In the genomic region with DNA sequence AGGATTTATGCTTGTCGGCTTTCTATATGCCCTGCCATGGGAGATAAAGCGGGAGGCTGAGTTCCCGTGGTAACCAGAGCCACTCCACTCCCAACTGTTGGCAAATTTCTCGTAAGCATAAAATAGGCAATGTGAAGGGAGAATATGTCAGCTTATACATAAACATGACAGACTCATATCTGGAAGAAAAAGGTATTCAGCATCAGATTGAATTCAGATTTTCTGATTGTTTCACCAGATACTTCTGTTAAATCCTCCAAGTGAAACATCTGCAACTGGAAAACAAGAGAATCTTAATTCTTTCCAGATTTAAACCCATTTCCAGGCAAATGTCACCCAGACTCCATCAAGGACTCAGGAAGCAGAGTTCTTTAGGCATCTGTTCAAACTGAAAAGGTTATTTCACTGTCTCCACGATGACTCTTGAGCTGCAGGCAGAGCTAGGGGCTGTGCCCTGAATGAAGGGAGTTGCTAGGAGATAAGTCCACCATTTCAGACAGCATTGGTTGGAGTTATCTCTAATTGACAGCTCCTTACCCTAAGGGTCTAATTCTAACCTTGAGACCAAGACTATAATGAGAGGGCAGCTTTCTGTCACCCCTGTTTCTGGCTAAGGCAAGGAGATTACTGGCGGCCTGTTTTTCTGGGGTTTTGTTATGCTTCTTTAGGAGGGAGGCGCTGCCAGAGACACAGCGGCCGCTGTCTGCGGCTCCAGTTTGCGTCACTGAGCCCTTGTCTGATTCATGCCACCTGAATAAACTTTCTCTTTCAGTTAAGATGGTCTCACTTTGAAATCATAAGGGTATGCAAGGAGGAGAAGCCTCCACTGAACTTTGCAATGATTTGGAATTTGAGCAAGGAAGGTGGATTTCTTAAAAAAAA, we compare ENCODE assay signal across 12 cellular contexts.
DNase-seq lines count a peak whose midpoint lies in the region; ATAC-seq, FAIRE-seq and TF ChIP-seq lines count a peak whose summit lies in the region.
"Had no signal": no experiment of that assay in that cellular context is flagged by ENCODE, and none has a peak within 500 bp of the region (broad histone marks: within the 10 kb centered on the region; RNA-seq: fewer than 3 reads in every experiment).

No MANE protein-coding gene starts in this region.

- no peak overlapping the region for H2BK12ac ChIP-seq in H1 (ENCODE audit: low read depth, low read length)

- 47% methylated on average over 11 of the region's 11 CpGs; no CpG with 5 or more reads in 1 of the 2 experiments for WGBS in H1 (ENCODE audit: extremely low coverage in 1 of 2, insufficient coverage in 1 of 2, insufficient read length in 1 of 2, insufficient replicate concordance in 2 of 2, low coverage in 1 of 2, low lambda C conversion rate in 2 of 2, missing lambda C conversion rate in 1 of 2), 2 experiments

- no peaks in the 10 kb centered on the region for H3K27me3 ChIP-seq in H1 (replicated peaks in 1 of 4; ENCODE audit: control insufficient read depth in 3 of 4, extremely low read depth in 1 of 4, insufficient read depth in 3 of 4, low read length in 3 of 4)
- H3K27me3 ChIP-seq: neutrophil had no signal

- no peak overlapping the region for H2BK20ac ChIP-seq in H1 (ENCODE audit: low read length)

- H3K4me2 ChIP-seq in H1 (ENCODE audit: insufficient read depth in 1 of 2, low read depth in 2 of 2, low read length in 2 of 2): peak overlapping the region; percentile 37 to 50; a peak in 3 of 4 replicates

- H4K5ac ChIP-seq in H1 (ENCODE audit: insufficient read length, low read depth, low read length): no peak overlapping the region

- no TSS peak for BruUV-seq in Calu3 (replicated peaks; lab: Mats Ljungman, UMichigan)

- H3K27ac ChIP-seq in H1 (ENCODE audit: low read depth, low read length): no peak overlapping the region
- H3K27ac ChIP-seq: neutrophil had no signal

- no peak overlapping the region for H2AK5ac ChIP-seq in H1 (ENCODE audit: low read depth, low read length)

- H3K23ac ChIP-seq in H1 (ENCODE audit: insufficient read length): no peak overlapping the region

- H3K23me2 ChIP-seq in H1 (ENCODE audit: low read depth, low read length): no peaks in the 10 kb centered on the region

- no peaks in the 10 kb centered on the region for H4K20me1 ChIP-seq in H1 (replicated peaks in 1 of 2; ENCODE audit: control insufficient read depth in 1 of 2, insufficient read depth in 2 of 2, low read length in 2 of 2)

- peaks cover 18 to 30% (median 26%) of the 10 kb centered on the region in 4 experiments for H3K4me1 ChIP-seq in H1 (replicated peaks in 1 of 4; ENCODE audit: control insufficient read depth in 3 of 4, insufficient read depth in 4 of 4, low read length in 3 of 4)

- no peaks in the 10 kb centered on the region for H3K9me3 ChIP-seq in H1 (ENCODE audit: insufficient read depth in 2 of 2, low read depth in 1 of 2, low read length in 1 of 2)
- H3K9me3 ChIP-seq: neutrophil had no signal

- TF ChIP-seq CTCF in H1 (IDR thresholded peaks at IDR 0.05; ENCODE audit: control extremely low read depth in 1 of 3, insufficient read depth in 1 of 3, low read depth in 1 of 3, low read length in 3 of 3): no peak
- TF ChIP-seq CTCF in Calu3 (IDR thresholded peaks at IDR 0.05; ENCODE audit: unreplicated experiment): no peak

- CTCF ChIA-PET in H1 (lab: Charles Lee; ENCODE audit: partially characterized antibody) (interaction anchor here (1.2 to 1.6 kb wide), 3 partner anchors 19 to 94 kb away, joined by 3 to 4 read pairs (median 3); no protein-coding TSS in a partner anchor), Calu3 (lab: Charles Lee) (no interaction called here)

- TF ChIP-seq POLR2A in H1 (IDR thresholded peaks at IDR 0.05; ENCODE audit: control extremely low read depth in 1 of 2, low read depth in 2 of 2, low read length in 2 of 2): no peak

- no peaks in the 10 kb centered on the region for H3K79me2 ChIP-seq in H1 (ENCODE audit: control insufficient read depth in 1 of 2, insufficient read depth in 2 of 2, low read length in 2 of 2)

- no peaks in the 10 kb centered on the region for H3K36me3 ChIP-seq in H1 (ENCODE audit: control insufficient read depth in 2 of 4, insufficient read depth in 4 of 4, low read length in 3 of 4)
- H3K36me3 ChIP-seq: neutrophil had no signal

- no peaks in the 10 kb centered on the region for H3K27me3 Mint-ChIP-seq in Calu3 (ENCODE audit: unreplicated experiment)
- no peaks in the 10 kb centered on the region for H3K27me3 Mint-ChIP-seq in stimulated activated memory B cell treated with anti-CD40 and anti-IgM and Interleukin-4, amounts not matched to agents 10 μg/mL and 1 μg/mL and 100 μg/mL, for 72 hours

- H3K18ac ChIP-seq in H1 (ENCODE audit: extremely low read depth, low read length): peak overlapping the region; percentile 40; the same call in 1 of the 2 replicates

- H2AFZ ChIP-seq in H1 (ENCODE audit: low read length): peak overlapping the region; percentile 89; the same call in 1 of the 2 replicates

- no peak overlapping the region for H3K9ac ChIP-seq in H1 (replicated peaks in 1 of 4; ENCODE audit: extremely low read depth in 1 of 4, low read depth in 3 of 4, low read length in 3 of 4)

- no peak; a peak in 1 of 4 replicates for TF ChIP-seq RAD21 in H1 (IDR thresholded peaks at IDR 0.05 in 1 of 2, conservative IDR thresholded peaks at IDR 0.05 in 1 of 2; ENCODE audit: low read depth in 2 of 2, low read length in 2 of 2)

- no peaks in the 10 kb centered on the region for H3K36me3 Mint-ChIP-seq in Calu3 (ENCODE audit: insufficient read depth, unreplicated experiment)
- H3K36me3 Mint-ChIP-seq in stimulated activated memory B cell treated with anti-CD40 and anti-IgM and Interleukin-4, amounts not matched to agents 10 μg/mL and 1 μg/mL and 100 μg/mL, for 72 hours: no peaks in the 10 kb centered on the region

- no peaks in the 10 kb centered on the region for H3K9me3 Mint-ChIP-seq in Calu3 (ENCODE audit: low read depth, unreplicated experiment)
- H3K9me3 Mint-ChIP-seq in stimulated activated memory B cell treated with anti-CD40 and anti-IgM and Interleukin-4, amounts not matched to agents 10 μg/mL and 1 μg/mL and 100 μg/mL, for 72 hours: no peaks in the 10 kb centered on the region
- H3K9me3 Mint-ChIP-seq: T-helper 1 cell treated with Interleukin-12 subunit alpha and Interleukin-12 subunit beta and Interleukin-4 antibody, amounts not matched to agents 30 μg/mL and 1 μg/mL, for 36 hours had no signal

- TF ChIP-seq EP300 in H1 (IDR thresholded peaks at IDR 0.05; ENCODE audit: borderline replicate concordance in 1 of 2, low read depth in 2 of 2, low read length in 2 of 2): no peak

- peaks cover 12% of the 10 kb centered on the region for H3K4me1 Mint-ChIP-seq in Calu3 (ENCODE audit: low read depth, unreplicated experiment)
- H3K4me1 Mint-ChIP-seq in stimulated activated memory B cell treated with anti-CD40 and anti-IgM and Interleukin-4, amounts not matched to agents 10 μg/mL and 1 μg/mL and 100 μg/mL, for 72 hours: no peaks in the 10 kb centered on the region

- intact Hi-C loops in Calu3 (cut with micrococcal nuclease; ENCODE audit: unreplicated experiment): loop anchor here (10.0 kb wide), 1 partner anchor 131 kb away; no protein-coding TSS in a partner anchor

- no peak overlapping the region for H2BK5ac ChIP-seq in H1 (ENCODE audit: low read depth, low read length)

- H2BK120ac ChIP-seq in H1 (replicated peaks; ENCODE audit: low read depth, low read length): no peak overlapping the region

- peak; percentile 61 for ATAC-seq in GM18909 (IDR thresholded peaks at IDR 0.05; ENCODE audit: poor library complexity, unreplicated experiment)
- no peak for ATAC-seq in stimulated activated memory B cell treated with anti-CD40 and anti-IgM and Interleukin-4, amounts not matched to agents 10 μg/mL and 1 μg/mL and 100 μg/mL, for 72 hours
- ATAC-seq: esophagus mucosa, HCT116 had no signal

- peak overlapping the region in 1 of 4 experiments; percentile 31; a peak in 1 of 8 replicates for H3K4me3 ChIP-seq in H1 (ENCODE audit: extremely low read depth in 1 of 4, insufficient read depth in 2 of 4, low read depth in 3 of 4, low read length in 4 of 4)

- H4K91ac ChIP-seq in H1 (replicated peaks; ENCODE audit: insufficient read length, low read length): no peak overlapping the region

- no peak overlapping the region for H3K4me3 Mint-ChIP-seq in Calu3 (ENCODE audit: low read depth, unreplicated experiment)
- no peak overlapping the region for H3K4me3 Mint-ChIP-seq in stimulated activated memory B cell treated with anti-CD40 and anti-IgM and Interleukin-4, amounts not matched to agents 10 μg/mL and 1 μg/mL and 100 μg/mL, for 72 hours
- H3K4me3 Mint-ChIP-seq: T-helper 1 cell treated with Interleukin-12 subunit alpha and Interleukin-12 subunit beta and Interleukin-4 antibody, amounts not matched to agents 30 μg/mL and 1 μg/mL, for 36 hours had no signal

- no peaks in the 10 kb centered on the region for H3K79me1 ChIP-seq in H1 (ENCODE audit: low read depth, low read length)

- POLR2A ChIA-PET in H1 (lab: Charles Lee; ENCODE audit: partially characterized antibody): no interaction called here

- H3K56ac ChIP-seq in H1 (replicated peaks; ENCODE audit: insufficient read length, low read depth, low read length): no peak overlapping the region

- DNase-seq in NCI-H2029 treated with DMSO at 0.1 percent for 48 hours (lab: John Stamatoyannopoulos, UW): peak; percentile 68
- DNase-seq in H1 (ENCODE audit: low read depth in 1 of 2, low spot score in 2 of 2): no peak
- peak; percentile 58 for DNase-seq in pons (ENCODE audit: low spot score)
- no peak for DNase-seq in Calu3
- DNase-seq in activated effector memory CD4-positive, alpha-beta T cell treated with Interleukin-2 at 50 U/mL for 16 hours: no peak
- DNase-seq in NOMO-1 treated with dmso at 0.1 percent for 144 hours (lab: John Stamatoyannopoulos, UW; ENCODE audit: unreplicated experiment): no peak

- H3K27ac Mint-ChIP-seq in Calu3 (ENCODE audit: unreplicated experiment): no peak overlapping the region
- no peak overlapping the region for H3K27ac Mint-ChIP-seq in stimulated activated memory B cell treated with anti-CD40 and anti-IgM and Interleukin-4, amounts not matched to agents 10 μg/mL and 1 μg/mL and 100 μg/mL, for 72 hours
- H3K27ac Mint-ChIP-seq: T-helper 1 cell treated with Interleukin-12 subunit alpha and Interleukin-12 subunit beta and Interleukin-4 antibody, amounts not matched to agents 30 μg/mL and 1 μg/mL, for 36 hours had no signal

- no peak for FAIRE-seq in H1 (lab: Jason Lieb, UNC)

- no peak overlapping the region for H3K14ac ChIP-seq in H1 (ENCODE audit: insufficient read length)

- H4K8ac ChIP-seq in H1 (ENCODE audit: extremely low read depth, insufficient read depth, low read length): no peak overlapping the region

- no peak overlapping the region for H2BK15ac ChIP-seq in H1 (ENCODE audit: low read length)

- H3K4ac ChIP-seq in H1 (replicated peaks; ENCODE audit: insufficient read length, low read depth, low read length): no peak overlapping the region

TF ChIP-seq in H1, 55 proteins besides CTCF, POLR2A, EP300 and RAD21:
- no peak for TF ChIP-seq CBX5 (IDR thresholded peaks at IDR 0.05; ENCODE audit: low read depth, low read length)
- TF ChIP-seq ASH2L (IDR thresholded peaks at IDR 0.05; ENCODE audit: low read length): peak; percentile 77
TF ChIP-seq in H1: peak in this region for 1.

Comparison
In these comparisons a context has a peak if more than half of its experiments do, and no peak if none do; other contexts are left out.
1. DNase-seq: peak in NCI-H2029 treated with DMSO at 0.1 percent for 48 hours (single experiment) and pons (single experiment); none in H1 (0 of 2), Calu3 (single experiment), activated effector memory CD4-positive, alpha-beta T cell treated with Interleukin-2 at 50 U/mL for 16 hours (single experiment) and NOMO-1 treated with dmso at 0.1 percent for 144 hours (single experiment).